8 cellular contexts compared by ENCODE assay signal in genomic region chr1:95116666-95117206, GRCh38. TPM values are rescaled to one million over a fixed set of nuclear protein-coding genes. Genes with fewer than 3 reads are reported as not detected.
A peak's percentile ranks its signal among the peaks of the same experiment; 100 is the strongest.
DNase-seq lines count a peak whose midpoint lies in the region; ATAC-seq and TF ChIP-seq lines count a peak whose summit lies in the region.

No MANE protein-coding gene starts in this region.

- no peaks in the 10 kb centered on the region for H3K9me3 Mint-ChIP-seq in activated CD4-positive, alpha-beta memory T cell treated with anti-CD3 and anti-CD28 coated beads, Interleukin-2, amount 10 ng/mL, durations not matched to agents 7 days and 5 days
- no peaks in the 10 kb centered on the region for H3K9me3 Mint-ChIP-seq in effector memory CD8-positive, alpha-beta T cell

- H3K79me1 ChIP-seq in mesendoderm (ENCODE audit: low read length) = no peaks in the 10 kb centered on the region

- CTCF ChIA-PET in BJ (lab: Yijun Ruan, JAX) = interaction anchor here (1.6 to 1.9 kb wide), 2 partner anchors 32 to 117 kb away, joined by 4 to 7 read pairs; partner anchors contain the start of gene RWDD3
- CTCF ChIA-PET in activated CD4-positive, alpha-beta memory T cell treated with anti-CD3 and anti-CD28 coated beads, Interleukin-2, amount 10 ng/mL, durations not matched to agents 7 days and 5 days (lab: Charles Lee) = interaction anchor here (0.7 to 3.0 kb wide), 3 partner anchors 31 to 699 kb away, joined by 4 to 19 read pairs (median 7); partner anchors contain the start of genes ABCD3 and RWDD3

- no peaks in the 10 kb centered on the region for H3K36me3 Mint-ChIP-seq in activated CD4-positive, alpha-beta memory T cell treated with anti-CD3 and anti-CD28 coated beads, Interleukin-2, amount 10 ng/mL, durations not matched to agents 7 days and 5 days (ENCODE audit: low read depth)
- no peaks in the 10 kb centered on the region for H3K36me3 Mint-ChIP-seq in effector memory CD8-positive, alpha-beta T cell (ENCODE audit: insufficient read depth)

- peak overlapping the region; percentile 67 for H3K9ac ChIP-seq in mesendoderm (ENCODE audit: low read length)

- peak overlapping the region; percentile 81 for H3K56ac ChIP-seq in mesendoderm (ENCODE audit: low read length)

- ATAC-seq in GM19351 (IDR thresholded peaks at IDR 0.05; ENCODE audit: unreplicated experiment) = peak; percentile 68
- ATAC-seq in HG03469 (IDR thresholded peaks at IDR 0.05; ENCODE audit: unreplicated experiment) = peak; percentile 51
- ATAC-seq in effector memory CD8-positive, alpha-beta T cell (replicated peaks) = peak; percentile 69

- DNase-seq in BJ (ENCODE audit: low read depth) (no peak), NCI-H526 treated with DMSO at 0.1 percent for 48 hours (lab: John Stamatoyannopoulos, UW) (peak; percentile 84), mesendoderm (peak; percentile 88)
- peak; percentile 34 for DNase-seq in activated CD4-positive, alpha-beta memory T cell treated with anti-CD3 and anti-CD28 coated beads, Interleukin-2, amount 10 ng/mL, durations not matched to agents 7 days and 5 days
- peak; percentile 19 to 26 (median 21) for DNase-seq in effector memory CD8-positive, alpha-beta T cell
- DNase-seq in stimulated activated CD8-positive, alpha-beta memory T cell treated with anti-CD3 and anti-CD28 coated beads, Interleukin-7, amount 100 ng/mL, for 24 hours (ENCODE audit: low read depth) = peak; percentile 3

- H3K4me3 Mint-ChIP-seq in activated CD4-positive, alpha-beta memory T cell treated with anti-CD3 and anti-CD28 coated beads, Interleukin-2, amount 10 ng/mL, durations not matched to agents 7 days and 5 days = peak overlapping the region; percentile 73
- peak overlapping the region; percentile 77 to 78 for H3K4me3 Mint-ChIP-seq in effector memory CD8-positive, alpha-beta T cell

- H3K18ac ChIP-seq in mesendoderm (ENCODE audit: low read length) = peak overlapping the region; percentile 22

- POLR2A ChIA-PET in BJ (lab: Charles Lee) = no interaction called here
- POLR2A ChIA-PET in activated CD4-positive, alpha-beta memory T cell treated with anti-CD3 and anti-CD28 coated beads, Interleukin-2, amount 10 ng/mL, durations not matched to agents 7 days and 5 days (lab: Charles Lee) = interaction anchor here (1.5 kb wide), 1 partner anchor 44 kb away, joined by 3 read pairs; the partner anchor contains the start of gene ALG14

- H3K4me1 ChIP-seq in mesendoderm (ENCODE audit: control insufficient read depth, low read depth, low read length) = no peaks in the 10 kb centered on the region

- no peak overlapping the region for H2AK5ac ChIP-seq in mesendoderm (ENCODE audit: low read length)

- peaks cover 9% of the 10 kb centered on the region for H3K4me1 Mint-ChIP-seq in activated CD4-positive, alpha-beta memory T cell treated with anti-CD3 and anti-CD28 coated beads, Interleukin-2, amount 10 ng/mL, durations not matched to agents 7 days and 5 days
- H3K4me1 Mint-ChIP-seq in effector memory CD8-positive, alpha-beta T cell (ENCODE audit: low read depth in 2 of 2) = peaks cover 0 to 3% of the 10 kb centered on the region in 2 donors

- H3K4me3 ChIP-seq in BJ (ENCODE audit: low read depth, low read length) = peak overlapping the region; percentile 44
- peak overlapping the region; percentile 70 for H3K4me3 ChIP-seq in mesendoderm (ENCODE audit: low read length)

- H3K36me3 ChIP-seq in BJ (ENCODE audit: control insufficient read depth, insufficient read depth, low read length) (no peaks in the 10 kb centered on the region), mesendoderm (ENCODE audit: control insufficient read depth, insufficient read depth, low read length) (no peaks in the 10 kb centered on the region)

- H2BK120ac ChIP-seq in mesendoderm (ENCODE audit: low read depth, low read length) = no peak overlapping the region

- H2BK15ac ChIP-seq in mesendoderm (replicated peaks; ENCODE audit: low read depth) = no peak overlapping the region

- H3K4me2 ChIP-seq in mesendoderm (ENCODE audit: low read length) = peak overlapping the region; percentile 99

- WGBS in mesendoderm (ENCODE audit: extremely low coverage, insufficient coverage, low lambda C conversion rate) = no CpG with 5 or more reads among the region's 17 CpGs

- no peak overlapping the region for H3K27ac Mint-ChIP-seq in activated CD4-positive, alpha-beta memory T cell treated with anti-CD3 and anti-CD28 coated beads, Interleukin-2, amount 10 ng/mL, durations not matched to agents 7 days and 5 days
- H3K27ac Mint-ChIP-seq in effector memory CD8-positive, alpha-beta T cell = peak overlapping the region in 1 of 2 donors; percentile 45

- H4K5ac ChIP-seq in mesendoderm (ENCODE audit: low read length) = no peak overlapping the region

- peak; percentile 50 for TF ChIP-seq CTCF in BJ (IDR thresholded peaks at IDR 0.05; ENCODE audit: insufficient read depth, low read depth, low read length)

- H3K27me3 Mint-ChIP-seq in activated CD4-positive, alpha-beta memory T cell treated with anti-CD3 and anti-CD28 coated beads, Interleukin-2, amount 10 ng/mL, durations not matched to agents 7 days and 5 days = peaks cover 52% of the 10 kb centered on the region
- H3K27me3 Mint-ChIP-seq in effector memory CD8-positive, alpha-beta T cell = peaks cover 48 to 52% of the 10 kb centered on the region in 2 donors

- H4K8ac ChIP-seq in mesendoderm (ENCODE audit: low read depth, low read length) = no peak overlapping the region

- H3K4ac ChIP-seq in mesendoderm (ENCODE audit: low read depth, low read length) = no peak overlapping the region

- H3K27me3 ChIP-seq in BJ (ENCODE audit: control insufficient read depth, insufficient read depth, low read length) (peaks cover 9% of the 10 kb centered on the region), mesendoderm (ENCODE audit: insufficient read depth, low read length, poor library complexity) (no peaks in the 10 kb centered on the region)

- H3K27ac ChIP-seq in mesendoderm (ENCODE audit: low read depth, low read length) = no peak overlapping the region

- H2BK5ac ChIP-seq in mesendoderm (ENCODE audit: low read length) = no peak overlapping the region

- no peaks in the 10 kb centered on the region for H3K79me2 ChIP-seq in mesendoderm (ENCODE audit: control insufficient read depth, insufficient read depth, low read length)

- H3K23ac ChIP-seq in mesendoderm (ENCODE audit: low read length) = no peak overlapping the region

RNA-seq across cellular contexts. Expression of gene TLCD4, which starts 0.4 kb away (rescaled TPM):
- polyA plus RNA-seq in BJ (2011; rRNA removed) = 0.09 and 0.20 TPM in 2 replicates
- polyA minus RNA-seq in BJ (2011; rRNA and poly(A)+ RNA removed) = 0.05 and 0.33 TPM in 2 replicates
- under 1 TPM in 1 of 2 experiments, not detected in 1; 0.03 TPM for total RNA-seq in activated CD4-positive, alpha-beta memory T cell treated with anti-CD3 and anti-CD28 coated beads, Interleukin-2, amount 10 ng/mL, durations not matched to agents 7 days and 5 days
- 0.53 TPM for polyA plus RNA-seq in mesendoderm (2013, experiment 1 of 2)
- 0.76 TPM for polyA plus RNA-seq in mesendoderm (2013, experiment 2 of 2)

RNA-seq across cellular contexts. Expression of gene ALG14, which starts 44.0 kb away (rescaled TPM):
- 2.3 and 4.4 TPM in 2 replicates for polyA plus RNA-seq in BJ (2011; rRNA removed)
- polyA minus RNA-seq in BJ (2011; rRNA and poly(A)+ RNA removed) = 4.6 and 10.1 TPM in 2 replicates
- total RNA-seq in activated CD4-positive, alpha-beta memory T cell treated with anti-CD3 and anti-CD28 coated beads, Interleukin-2, amount 10 ng/mL, durations not matched to agents 7 days and 5 days = 1 to 10 TPM; 2.4 to 2.7 TPM
- polyA plus RNA-seq in mesendoderm (2013, experiment 1 of 2) = 2.7 TPM
- polyA plus RNA-seq in mesendoderm (2013, experiment 2 of 2) = 2.9 TPM
